Comparison of ENCODE assay signal across 23 cellular contexts in genomic region chr7:4233146-4233545, GRCh38.
DNase-seq lines count a peak whose midpoint lies in the region; ATAC-seq and TF ChIP-seq lines count a peak whose summit lies in the region.
"Had no signal": no experiment of that assay in that cellular context is flagged by ENCODE, and none has a peak within 500 bp of the region (broad histone marks: within the 10 kb centered on the region; RNA-seq: fewer than 3 reads in every experiment).

No MANE protein-coding gene starts in this region.

- dilution Hi-C loops in mammary epithelial cell (cut with HindIII; ENCODE audit: low sequenced_read_pairs) = no loop called here

- no peak for TF ChIP-seq CTCF in right atrium auricular region (IDR thresholded peaks at IDR 0.05)
- TF ChIP-seq CTCF in mammary epithelial cell (conservative IDR thresholded peaks at IDR 0.05 in 1 of 2, IDR thresholded peaks at IDR 0.05 in 1 of 2; ENCODE audit: extremely low read depth in 1 of 2, insufficient read depth in 1 of 2, low read depth in 1 of 2, low read length in 2 of 2) = no peak

- no peaks in the 10 kb centered on the region for H3K27me3 ChIP-seq in right atrium auricular region
- H3K27me3 ChIP-seq in mammary epithelial cell (ENCODE audit: insufficient read depth, low read length) = no peaks in the 10 kb centered on the region
- H3K27me3 ChIP-seq: BE2C; BLaER1 treated with 17β-estradiol and CSF1 and Interleukin-3, amounts not matched to agents 10 nM and 100 nM had no signal

- no peaks in the 10 kb centered on the region for H3K4me1 ChIP-seq in right atrium auricular region
- H3K4me1 ChIP-seq in mammary epithelial cell (ENCODE audit: insufficient read depth, low read length) = no peaks in the 10 kb centered on the region
- H3K4me1 ChIP-seq: A549, BE2C had no signal

- BruUV-seq in mammary epithelial cell (replicated peaks; lab: Mats Ljungman, UMichigan) = no TSS peak

- peak; percentile 63 for DNase-seq in cardiac septum (ENCODE audit: low spot score)
- no peak for DNase-seq in right atrium auricular region (ENCODE audit: low spot score)
- DNase-seq in mesenteric fat pad (ENCODE audit: low spot score) = peak; percentile 82
- peak; percentile 30 for DNase-seq in sciatic nerve (ENCODE audit: low spot score)
- no peak for DNase-seq in mammary epithelial cell
- DNase-seq in SIG-M5 treated with dmso at 0.1 percent for 504 hours (lab: John Stamatoyannopoulos, UW; ENCODE audit: unreplicated experiment) = no peak
- no peak for DNase-seq in kidney tubule cell (ENCODE audit: low spot score)
- DNase-seq: 8988T; ACHN; AML-193; BE2C; CD4-positive, alpha-beta T cell; CD8-positive, alpha-beta memory T cell; DMS 273 treated with DMSO at 0.1 percent for 48 hours; DMS79; EL; GDM1; GOT3; H7; HCEC 1CT had no signal

- no peak overlapping the region for H3K4me3 ChIP-seq in right atrium auricular region
- no peak overlapping the region for H3K4me3 ChIP-seq in mammary epithelial cell (replicated peaks in 1 of 3; ENCODE audit: insufficient read depth in 1 of 3, low read depth in 2 of 3, low read length in 3 of 3)
- H3K4me3 ChIP-seq: A549; BLaER1 treated with 17β-estradiol and CSF1 and Interleukin-3, amounts not matched to agents 10 nM and 100 nM; GM12878 had no signal

- in situ Hi-C loops in mammary epithelial cell (cut with MboI; ENCODE audit: low sequenced_read_pairs in 2 of 2) = no loop called here

- no peak overlapping the region for H3K4me2 ChIP-seq in mammary epithelial cell (ENCODE audit: insufficient read depth, low read depth, low read length)
- H3K4me2 ChIP-seq: A549; BLaER1 treated with 17β-estradiol and CSF1 and Interleukin-3, amounts not matched to agents 10 nM and 100 nM had no signal

- no peak for ATAC-seq in sciatic nerve
- ATAC-seq: A549, GM12878 had no signal

- no peak overlapping the region for H2AFZ ChIP-seq in mammary epithelial cell (ENCODE audit: low read depth, low read length)

- H3K9me3 ChIP-seq in right atrium auricular region (no peaks in the 10 kb centered on the region), mammary epithelial cell (replicated peaks; ENCODE audit: insufficient read depth, low read length) (peaks cover 30% of the 10 kb centered on the region)
- H3K9me3 ChIP-seq: A549; BE2C; BLaER1 treated with 17β-estradiol and CSF1 and Interleukin-3, amounts not matched to agents 10 nM and 100 nM had no signal

- intact Hi-C loops in cardiac septum (cut with DNase I) = no loop called here
- intact Hi-C loops in sciatic nerve (cut with DNase I) = no loop called here
- intact Hi-C loops in mammary epithelial cell (cut with micrococcal nuclease) = no loop called here

- 86% methylated on average over 11 of the region's 15 CpGs for WGBS in mammary epithelial cell (ENCODE audit: low coverage, missing lambda C conversion rate)

- H3K36me3 ChIP-seq in right atrium auricular region (no peaks in the 10 kb centered on the region), mammary epithelial cell (ENCODE audit: insufficient read depth, low read length) (no peaks in the 10 kb centered on the region)
- H3K36me3 ChIP-seq: BE2C; BLaER1 treated with 17β-estradiol and CSF1 and Interleukin-3, amounts not matched to agents 10 nM and 100 nM had no signal

- CTCF ChIA-PET in mammary epithelial cell (lab: Charles Lee; ENCODE audit: low non-redundant PET) = no interaction called here

- no peak overlapping the region for H3K9ac ChIP-seq in mammary epithelial cell (ENCODE audit: insufficient read depth, low read length)
- H3K9ac ChIP-seq: BLaER1 treated with 17β-estradiol and CSF1 and Interleukin-3, amounts not matched to agents 10 nM and 100 nM had no signal

- H4K20me1 ChIP-seq in mammary epithelial cell (ENCODE audit: insufficient read depth, low read length) = no peaks in the 10 kb centered on the region
- H4K20me1 ChIP-seq: BLaER1 treated with 17β-estradiol and CSF1 and Interleukin-3, amounts not matched to agents 10 nM and 100 nM had no signal

- no peak overlapping the region for H3K27ac ChIP-seq in right atrium auricular region
- H3K27ac ChIP-seq in mammary epithelial cell (ENCODE audit: insufficient read depth, low read depth, low read length) = no peak overlapping the region
- H3K27ac ChIP-seq: A549; BLaER1 treated with 17β-estradiol and CSF1 and Interleukin-3, amounts not matched to agents 10 nM and 100 nM had no signal

- no peaks in the 10 kb centered on the region for H3K79me2 ChIP-seq in mammary epithelial cell (ENCODE audit: insufficient read depth, low read length)

Comparison
In these comparisons a context has a peak if more than half of its experiments do, and no peak if none do; other contexts are left out.
1. DNase-seq: peak in cardiac septum (single experiment), mesenteric fat pad (single experiment) and sciatic nerve (single experiment); none in right atrium auricular region (single experiment), mammary epithelial cell (single experiment), SIG-M5 treated with dmso at 0.1 percent for 504 hours (single experiment) and kidney tubule cell (single experiment).